Comparison of ENCODE assay signal across 1 cellular context in the genomic region with DNA sequence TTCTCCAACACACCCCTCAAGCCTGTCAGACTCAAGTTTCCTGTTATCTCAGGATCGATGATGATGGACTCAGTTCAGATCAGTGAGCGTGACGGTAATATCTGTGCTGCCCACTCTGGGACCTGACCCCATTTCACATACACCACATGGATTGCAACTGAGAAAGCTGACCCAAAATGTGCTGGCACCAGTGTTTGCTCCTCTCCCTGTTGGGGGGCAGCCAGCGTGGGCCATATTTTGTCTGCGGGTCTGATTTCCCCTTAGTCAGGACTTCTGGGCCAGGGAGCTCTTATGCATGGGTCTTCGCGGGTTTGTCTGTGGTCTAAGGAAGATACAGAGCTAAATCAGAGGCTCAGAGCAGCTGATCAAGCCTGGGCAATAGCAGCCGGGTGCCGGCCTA.
TF ChIP-seq lines count a peak whose summit lies in the region.

No MANE protein-coding gene starts in this region.

TF ChIP-seq in K562, 482 proteins besides CTCF, POLR2A, EP300 and RAD21 (continued from another document):
- TF ChIP-seq, protein P1, sequence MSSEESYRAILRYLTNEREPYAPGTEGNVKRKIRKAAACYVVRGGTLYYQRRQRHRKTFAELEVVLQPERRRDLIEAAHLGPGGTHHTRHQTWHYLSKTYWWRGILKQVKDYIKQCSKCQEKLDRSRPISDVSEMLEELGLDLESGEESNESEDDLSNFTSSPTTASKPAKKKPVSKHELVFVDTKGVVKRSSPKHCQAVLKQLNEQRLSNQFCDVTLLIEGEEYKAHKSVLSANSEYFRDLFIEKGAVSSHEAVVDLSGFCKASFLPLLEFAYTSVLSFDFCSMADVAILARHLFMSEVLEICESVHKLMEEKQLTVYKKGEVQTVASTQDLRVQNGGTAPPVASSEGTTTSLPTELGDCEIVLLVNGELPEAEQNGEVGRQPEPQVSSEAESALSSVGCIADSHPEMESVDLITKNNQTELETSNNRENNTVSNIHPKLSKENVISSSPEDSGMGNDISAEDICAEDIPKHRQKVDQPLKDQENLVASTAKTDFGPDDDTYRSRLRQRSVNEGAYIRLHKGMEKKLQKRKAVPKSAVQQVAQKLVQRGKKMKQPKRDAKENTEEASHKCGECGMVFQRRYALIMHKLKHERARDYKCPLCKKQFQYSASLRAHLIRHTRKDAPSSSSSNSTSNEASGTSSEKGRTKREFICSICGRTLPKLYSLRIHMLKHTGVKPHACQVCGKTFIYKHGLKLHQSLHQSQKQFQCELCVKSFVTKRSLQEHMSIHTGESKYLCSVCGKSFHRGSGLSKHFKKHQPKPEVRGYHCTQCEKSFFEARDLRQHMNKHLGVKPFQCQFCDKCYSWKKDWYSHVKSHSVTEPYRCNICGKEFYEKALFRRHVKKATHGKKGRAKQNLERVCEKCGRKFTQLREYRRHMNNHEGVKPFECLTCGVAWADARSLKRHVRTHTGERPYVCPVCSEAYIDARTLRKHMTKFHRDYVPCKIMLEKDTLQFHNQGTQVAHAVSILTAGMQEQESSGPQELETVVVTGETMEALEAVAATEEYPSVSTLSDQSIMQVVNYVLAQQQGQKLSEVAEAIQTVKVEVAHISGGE (CRISPR knock-in tag; IDR thresholded peaks at IDR 0.05): no peak
- TF ChIP-seq ZC3H4 (CRISPR knock-in tag; IDR thresholded peaks at IDR 0.05; ENCODE audit: borderline replicate concordance): no peak
- TF ChIP-seq POLR3A (IDR thresholded peaks at IDR 0.05; ENCODE audit: borderline replicate concordance, extremely low read depth, insufficient read depth, insufficient read length): no peak
- no peak for TF ChIP-seq HDAC2 (IDR thresholded peaks at IDR 0.05)
